ENCODE assay signal across 2 cellular contexts in genomic region chr6:4105980-4106536, GRCh38.
TF ChIP-seq lines count a peak whose summit lies in the region.

No MANE protein-coding gene starts in this region.

TF ChIP-seq in HEK293, 187 proteins besides CTCF, POLR2A, EP300 and RAD21 (continued from another document):
- TF ChIP-seq, protein P1, sequence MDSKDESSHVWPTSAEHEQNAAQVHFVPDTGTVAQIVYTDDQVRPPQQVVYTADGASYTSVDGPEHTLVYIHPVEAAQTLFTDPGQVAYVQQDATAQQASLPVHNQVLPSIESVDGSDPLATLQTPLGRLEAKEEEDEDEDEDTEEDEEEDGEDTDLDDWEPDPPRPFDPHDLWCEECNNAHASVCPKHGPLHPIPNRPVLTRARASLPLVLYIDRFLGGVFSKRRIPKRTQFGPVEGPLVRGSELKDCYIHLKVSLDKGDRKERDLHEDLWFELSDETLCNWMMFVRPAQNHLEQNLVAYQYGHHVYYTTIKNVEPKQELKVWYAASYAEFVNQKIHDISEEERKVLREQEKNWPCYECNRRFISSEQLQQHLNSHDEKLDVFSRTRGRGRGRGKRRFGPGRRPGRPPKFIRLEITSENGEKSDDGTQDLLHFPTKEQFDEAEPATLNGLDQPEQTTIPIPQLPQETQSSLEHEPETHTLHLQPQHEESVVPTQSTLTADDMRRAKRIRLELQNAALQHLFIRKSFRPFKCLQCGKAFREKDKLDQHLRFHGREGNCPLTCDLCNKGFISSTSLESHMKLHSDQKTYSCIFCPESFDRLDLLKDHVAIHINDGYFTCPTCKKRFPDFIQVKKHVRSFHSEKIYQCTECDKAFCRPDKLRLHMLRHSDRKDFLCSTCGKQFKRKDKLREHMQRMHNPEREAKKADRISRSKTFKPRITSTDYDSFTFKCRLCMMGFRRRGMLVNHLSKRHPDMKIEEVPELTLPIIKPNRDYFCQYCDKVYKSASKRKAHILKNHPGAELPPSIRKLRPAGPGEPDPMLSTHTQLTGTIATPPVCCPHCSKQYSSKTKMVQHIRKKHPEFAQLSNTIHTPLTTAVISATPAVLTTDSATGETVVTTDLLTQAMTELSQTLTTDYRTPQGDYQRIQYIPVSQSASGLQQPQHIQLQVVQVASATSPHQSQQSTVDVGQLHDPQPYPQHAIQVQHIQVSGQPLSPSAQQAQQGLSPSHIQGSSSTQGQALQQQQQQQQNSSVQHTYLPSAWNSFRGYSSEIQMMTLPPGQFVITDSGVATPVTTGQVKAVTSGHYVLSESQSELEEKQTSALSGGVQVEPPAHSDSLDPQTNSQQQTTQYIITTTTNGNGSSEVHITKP (tag by site-specific recombination; IDR thresholded peaks at IDR 0.05) = peak; percentile 40; the same call in 1 of the 2 replicates
- TF ChIP-seq ZNF600 (tag by site-specific recombination; IDR thresholded peaks at IDR 0.05) (no peak), ZNF670 (tag by site-specific recombination; IDR thresholded peaks at IDR 0.05; ENCODE audit: low read depth) (no peak), ZNF510 (tag by site-specific recombination; IDR thresholded peaks at IDR 0.05; ENCODE audit: insufficient replicate concordance) (no peak), SCRT2 (tag by site-specific recombination; IDR thresholded peaks at IDR 0.05) (0 out of 2 replicates have a peak, but pooled peaks have one; percentile 18), ZNF530 (tag by site-specific recombination; IDR thresholded peaks at IDR 0.05; ENCODE audit: low read depth) (peak; percentile 91), SCRT1 (tag by site-specific recombination; IDR thresholded peaks at IDR 0.05; ENCODE audit: borderline replicate concordance) (0 out of 2 replicates have a peak, but pooled peaks have one; percentile 15)

TF ChIP-seq in endothelial cell of umbilical vein, 7 proteins besides CTCF, POLR2A, EP300 and RAD21 (continued from another document):
- TF ChIP-seq MYC (IDR thresholded peaks at IDR 0.05; ENCODE audit: low read depth, low read length) = no peak
- no peak for TF ChIP-seq POLR2AphosphoS5 (IDR thresholded peaks at IDR 0.05; ENCODE audit: insufficient read depth, low read depth, low read length)
- TF ChIP-seq EZH2 (IDR thresholded peaks at IDR 0.05; ENCODE audit: borderline replicate concordance, low read depth, low read length, severe bottlenecking) = no peak
TF ChIP-seq in endothelial cell of umbilical vein: peak in this region for 0.
